Comparison of ENCODE assay signal across 8 cellular contexts in genomic region chr16:31181102-31181830, GRCh38. TPM values are rescaled to one million over a fixed set of nuclear protein-coding genes. Genes with fewer than 3 reads are reported as not detected.
A peak's percentile ranks its signal among the peaks of the same experiment; 100 is the strongest.
DNase-seq lines count a peak whose midpoint lies in the region; ATAC-seq and TF ChIP-seq lines count a peak whose summit lies in the region.

No MANE protein-coding gene starts in this region.

- peaks cover 2% of the 10 kb centered on the region for H3K27me3 Mint-ChIP-seq in T-helper 2 cell treated with Interferon-gamma antibody and Interleukin-4, amounts not matched to agents 5 μg/mL and 100 μg/mL, for 36 hours (ENCODE audit: low read depth)

- H3K4me3 Mint-ChIP-seq in T-helper 2 cell treated with Interferon-gamma antibody and Interleukin-4, amounts not matched to agents 5 μg/mL and 100 μg/mL, for 36 hours: peak overlapping the region; percentile 96

- peaks cover 44% of the 10 kb centered on the region for H3K36me3 ChIP-seq in effector memory CD4-positive, alpha-beta T cell (ENCODE audit: control insufficient read depth, insufficient read depth, low read length)
- H3K36me3 ChIP-seq in mucosa of rectum (ENCODE audit: control insufficient read depth in 2 of 2, insufficient read depth in 2 of 2, low read length in 2 of 2): peaks cover 34 to 37% of the 10 kb centered on the region in 2 donors
- peaks cover 0 to 40% of the 10 kb centered on the region in 2 donors for H3K36me3 ChIP-seq in vagina

- H3K36me3 Mint-ChIP-seq in T-helper 2 cell treated with Interferon-gamma antibody and Interleukin-4, amounts not matched to agents 5 μg/mL and 100 μg/mL, for 36 hours (ENCODE audit: low read depth): peaks cover 59% of the 10 kb centered on the region

- peak overlapping the region; percentile 98 for H3K4me3 ChIP-seq in effector memory CD4-positive, alpha-beta T cell (ENCODE audit: insufficient read depth, low read depth, low read length, poor library complexity, severe bottlenecking)
- H3K4me3 ChIP-seq in mucosa of rectum (ENCODE audit: low read length in 2 of 2) (peak overlapping the region; percentile 84 to 91), vagina (peak overlapping the region; percentile 73 to 99)

- peak overlapping the region; percentile 93 for H3K27ac ChIP-seq in effector memory CD4-positive, alpha-beta T cell (ENCODE audit: insufficient read depth, low read length, poor library complexity, severe bottlenecking)
- H3K27ac ChIP-seq in mucosa of rectum (ENCODE audit: low read depth in 2 of 2, low read length in 2 of 2) (peak overlapping the region; percentile 90 to 94), vagina (peak overlapping the region; percentile 100)

- H3K9me3 ChIP-seq in effector memory CD4-positive, alpha-beta T cell (ENCODE audit: control insufficient read depth, low read length): no peaks in the 10 kb centered on the region
- H3K9me3 ChIP-seq in mucosa of rectum (ENCODE audit: control insufficient read depth in 2 of 2, low read length in 2 of 2) (no peaks in the 10 kb centered on the region), vagina (no peaks in the 10 kb centered on the region)

- H3K9me3 Mint-ChIP-seq in T-helper 2 cell treated with Interferon-gamma antibody and Interleukin-4, amounts not matched to agents 5 μg/mL and 100 μg/mL, for 36 hours: no peaks in the 10 kb centered on the region

- intact Hi-C loops in vagina (cut with DNase I): loop anchor here (10.0 kb wide), 1 partner anchor 264 kb away; the partner anchor contains the start of gene ZNF843

- H3K9ac ChIP-seq in mucosa of rectum (ENCODE audit: low read depth in 1 of 2, low read length in 2 of 2): peak overlapping the region; percentile 87 to 92

- no peak for TF ChIP-seq POLR2A in vagina (IDR thresholded peaks at IDR 0.05)

- peak; percentile 52 for DNase-seq in activated CD4-positive, alpha-beta T cell treated with anti-CD3 and anti-CD28 coated beads for 48 hours
- DNase-seq in activated CD4-positive, alpha-beta T cell treated with anti-CD3 and anti-CD28 coated beads, Interleukin-2, amount 50 U/mL, for 4 hours: no peak
- peak; percentile 46 for DNase-seq in T-helper 2 cell treated with Interferon-gamma antibody and Interleukin-4, amounts not matched to agents 5 μg/mL and 100 μg/mL, for 36 hours (ENCODE audit: low spot score)
- peak in 1 of 3 donors; percentile 33 for DNase-seq in effector memory CD4-positive, alpha-beta T cell
- no peak for DNase-seq in vagina (ENCODE audit: extremely low spot score in 2 of 2)
- no peak for DNase-seq in GM19238 (ENCODE audit: insufficient read length, low spot score)

- peak overlapping the region; percentile 98 for H3K27ac Mint-ChIP-seq in T-helper 2 cell treated with Interferon-gamma antibody and Interleukin-4, amounts not matched to agents 5 μg/mL and 100 μg/mL, for 36 hours

- no peak for TF ChIP-seq CTCF in vagina (IDR thresholded peaks at IDR 0.05)

- H3K4me1 Mint-ChIP-seq in T-helper 2 cell treated with Interferon-gamma antibody and Interleukin-4, amounts not matched to agents 5 μg/mL and 100 μg/mL, for 36 hours (ENCODE audit: low read depth): peaks cover 58% of the 10 kb centered on the region

- peaks cover 57% of the 10 kb centered on the region for H3K4me1 ChIP-seq in effector memory CD4-positive, alpha-beta T cell (ENCODE audit: control insufficient read depth, insufficient read depth, low read length, poor library complexity, severe bottlenecking)
- peaks cover 23 to 28% of the 10 kb centered on the region in 2 donors for H3K4me1 ChIP-seq in mucosa of rectum (ENCODE audit: control insufficient read depth in 2 of 2, insufficient read depth in 2 of 2, low read length in 2 of 2)
- H3K4me1 ChIP-seq in vagina: peaks cover 44% of the 10 kb centered on the region

- ATAC-seq in HG02852 (IDR thresholded peaks at IDR 0.05; ENCODE audit: unreplicated experiment): no peak

- no peaks in the 10 kb centered on the region for H3K27me3 ChIP-seq in effector memory CD4-positive, alpha-beta T cell (replicated peaks; ENCODE audit: control insufficient read depth, insufficient read depth, low read length, poor library complexity, severe bottlenecking)
- no peaks in the 10 kb centered on the region for H3K27me3 ChIP-seq in mucosa of rectum (ENCODE audit: control insufficient read depth in 2 of 2, insufficient read depth in 2 of 2, low read length in 2 of 2)
- no peaks in the 10 kb centered on the region for H3K27me3 ChIP-seq in vagina

RNA-seq across cellular contexts. Expression of gene FUS, which starts 1.3 kb away (rescaled TPM):
- total RNA-seq in vagina: 74.2 TPM

RNA-seq across cellular contexts. Expression of gene PYCARD, which starts 21.3 kb away (rescaled TPM):
- total RNA-seq in vagina: 85.0 TPM

RNA-seq across cellular contexts. Expression of gene PRSS36, which starts 31.4 kb away (rescaled TPM):
- total RNA-seq in vagina: 1.2 TPM

RNA-seq across cellular contexts. Expression of gene TRIM72, which starts 32.7 kb away (rescaled TPM):
- total RNA-seq in vagina: not detected

RNA-seq across cellular contexts. Expression of gene PYDC1, which starts 35.7 kb away (rescaled TPM):
- not detected for total RNA-seq in vagina

Comparison
In these comparisons a context has a peak if more than half of its experiments do, and no peak if none do; other contexts are left out.
1. DNase-seq: peak in activated CD4-positive, alpha-beta T cell treated with anti-CD3 and anti-CD28 coated beads for 48 hours (single experiment) and T-helper 2 cell treated with Interferon-gamma antibody and Interleukin-4, amounts not matched to agents 5 μg/mL and 100 μg/mL, for 36 hours (single experiment); none in activated CD4-positive, alpha-beta T cell treated with anti-CD3 and anti-CD28 coated beads, Interleukin-2, amount 50 U/mL, for 4 hours (0 of 2), vagina (0 of 2) and GM19238 (single experiment).
2. Peak in every context shown above with its lines, with median percentiles within 50 percentile points of each other: H3K27ac ChIP-seq and H3K4me3 ChIP-seq.